8 cellular contexts compared by ENCODE assay signal in the genomic region with DNA sequence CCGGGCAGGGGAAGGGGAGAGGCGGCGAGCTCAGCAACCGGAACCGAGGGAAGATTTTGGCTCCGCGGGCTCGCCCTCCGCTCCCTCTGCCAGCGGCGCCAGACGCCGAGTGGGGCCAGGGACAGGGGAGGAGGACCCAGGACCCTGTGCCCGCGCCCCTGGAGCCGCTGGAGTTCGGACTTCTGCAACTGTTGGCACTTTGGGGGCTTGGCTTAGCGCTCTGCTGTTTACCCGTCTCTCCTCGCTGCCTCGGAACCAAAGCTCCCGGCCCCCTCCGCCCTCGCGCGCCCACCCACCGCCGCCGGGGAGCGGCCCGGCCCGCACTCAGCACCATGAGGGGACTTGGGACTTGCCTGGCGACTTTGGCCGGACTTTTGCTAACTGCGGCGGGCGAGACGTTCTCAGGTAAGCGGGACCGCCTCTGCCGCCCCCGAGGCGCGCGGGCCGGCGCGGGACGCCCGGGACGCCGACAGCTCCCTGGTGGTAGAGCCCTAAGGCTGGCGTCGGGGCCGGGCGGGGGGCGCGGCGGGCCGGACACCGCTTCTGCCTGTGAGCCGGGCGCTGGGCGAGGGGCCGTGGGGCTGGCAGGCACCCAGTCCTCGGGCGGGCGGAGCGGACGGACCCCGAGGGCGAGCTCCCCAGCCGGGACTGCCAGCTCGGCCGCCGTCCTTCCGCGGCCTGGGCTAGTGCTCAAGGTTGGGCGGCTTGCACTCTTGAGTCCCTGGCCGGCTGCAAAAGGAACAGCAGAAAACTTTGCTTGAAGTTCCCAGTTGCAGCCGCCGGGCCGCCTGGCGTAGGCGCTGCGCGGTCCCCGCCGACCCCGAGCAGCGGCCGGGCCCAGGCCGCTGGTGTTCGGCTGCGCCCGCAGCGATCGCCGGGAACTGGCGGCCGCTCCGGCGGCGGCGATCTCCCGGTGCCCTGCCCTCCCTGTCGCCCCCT. TPM values are rescaled to one million over a fixed set of nuclear protein-coding genes. Genes with fewer than 3 reads are reported as not detected.
DNase-seq lines count a peak whose midpoint lies in the region; ATAC-seq and TF ChIP-seq lines count a peak whose summit lies in the region.

No MANE protein-coding gene starts in this region.

- H3K27me3 ChIP-seq in HL-60 (ENCODE audit: insufficient read depth, poor library complexity, severe bottlenecking) (peaks cover 43% of the 10 kb centered on the region), adipocyte (replicated peaks; ENCODE audit: control insufficient read depth, insufficient read depth, low read length) (no peaks in the 10 kb centered on the region)

- peak overlapping the region; percentile 95 for H3K9ac ChIP-seq in adipocyte (ENCODE audit: low read length)

- ATAC-seq in omental fat pad (ENCODE audit: low FRiP score), result peak; percentile 20
- ATAC-seq in GM19351 (IDR thresholded peaks at IDR 0.05; ENCODE audit: unreplicated experiment), result no peak

- TF ChIP-seq CTCF in HL-60 (IDR thresholded peaks at IDR 0.05; ENCODE audit: insufficient read depth, low read length) (no peak), omental fat pad (IDR thresholded peaks at IDR 0.05) (no peak)

- no peaks in the 10 kb centered on the region for H3K36me3 ChIP-seq in adipocyte (ENCODE audit: control insufficient read depth, insufficient read depth, low read length, severe bottlenecking)

- peaks cover 27% of the 10 kb centered on the region for H3K4me1 ChIP-seq in adipocyte (ENCODE audit: control insufficient read depth, insufficient read depth, low read length)

- no peak overlapping the region for H3K27ac ChIP-seq in HL-60 (replicated peaks)

- peak overlapping the region; percentile 14 for H3K4me3 ChIP-seq in HL-60 (replicated peaks; ENCODE audit: insufficient read depth, low read length)
- peak overlapping the region; percentile 93 for H3K4me3 ChIP-seq in adipocyte (ENCODE audit: low read length)

- H3K9me3 ChIP-seq in adipocyte (ENCODE audit: control insufficient read depth, low read length), result no peaks in the 10 kb centered on the region

- intact Hi-C loops in head of caudate nucleus (cut with DNase I), result loop anchor here (2.0 to 10.0 kb wide), 2 partner anchors 167 to 295 kb away; no protein-coding TSS in a partner anchor

- DNase-seq in NCI-H2196 (lab: John Stamatoyannopoulos, UW; ENCODE audit: unreplicated experiment), result peak; percentile 23
- no peak for DNase-seq in NCI-H2196 treated with DMSO at 0.1 percent for 48 hours (lab: John Stamatoyannopoulos, UW; ENCODE audit: unreplicated experiment)
- DNase-seq in HL-60 (ENCODE audit: low read depth in 1 of 2, low spot score in 1 of 2), result peak in 1 of 2 experiments; percentile 17
- DNase-seq in adipocyte (ENCODE audit: low read depth), result peak; percentile 75
- DNase-seq in head of caudate nucleus, result peak in 36 of 42 donors; percentile 9 to 66 (median 40)
- no peak for DNase-seq in omental fat pad (ENCODE audit: low spot score)
- DNase-seq in foreskin melanocyte, result no peak

RNA-seq across cellular contexts. Expression of gene PTPRM, which starts 0.6 kb away (rescaled TPM):
- 100 to 1,000 TPM in 3 of 4 donors, 10 to 100 TPM in 1; 64.8 to 238 (median 144) TPM for total RNA-seq in omental fat pad

Comparison
In these comparisons a context has a peak if more than half of its experiments do, and no peak if none do; other contexts are left out.
1. DNase-seq: peak in NCI-H2196 (single experiment), adipocyte (single experiment) and head of caudate nucleus (36 of 42); none in NCI-H2196 treated with DMSO at 0.1 percent for 48 hours (single experiment), omental fat pad (single experiment) and foreskin melanocyte (single experiment).